In the genomic region with DNA sequence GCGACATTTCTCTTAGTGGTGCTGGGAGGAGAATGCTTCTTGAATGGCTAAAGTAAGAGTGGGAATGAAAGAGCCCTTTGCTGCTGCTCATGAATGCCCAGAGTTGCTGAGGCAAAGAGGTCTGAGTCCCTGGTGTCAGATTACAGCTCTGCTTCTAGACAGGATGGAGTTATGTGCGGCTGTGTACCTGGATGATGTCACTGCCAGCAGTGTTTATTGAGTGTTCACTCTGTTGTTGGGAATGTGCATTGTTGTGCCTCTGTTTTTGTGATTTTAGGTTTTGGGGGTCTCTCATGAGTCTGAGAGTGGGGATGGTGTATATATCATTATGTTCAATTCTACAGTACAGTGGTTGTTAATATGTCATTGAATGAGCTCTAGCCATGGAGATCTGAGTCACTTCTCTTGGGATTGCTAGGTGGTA, we compare ENCODE assay signal across 1 cellular context.
TF ChIP-seq lines count a peak whose summit lies in the region.

No MANE protein-coding gene starts in this region.

TF ChIP-seq in SK-N-SH, 30 proteins besides CTCF, POLR2A, EP300 and RAD21 (continued from another document):
- TF ChIP-seq PBX3 (IDR thresholded peaks at IDR 0.05) = peak; percentile 54; the same call in 1 of the 2 replicates
- no peak for TF ChIP-seq POLR2AphosphoS5 (IDR thresholded peaks at IDR 0.05; ENCODE audit: low read depth, low read length)
- TF ChIP-seq SIN3A (IDR thresholded peaks at IDR 0.05; ENCODE audit: borderline replicate concordance, low read depth, low read length) = no peak
- no peak for TF ChIP-seq ZBTB33 (IDR thresholded peaks at IDR 0.05; ENCODE audit: borderline replicate concordance, low read depth)
- TF ChIP-seq RCOR1 (IDR thresholded peaks at IDR 0.05; ENCODE audit: low read length) = no peak
- TF ChIP-seq SMC3 (IDR thresholded peaks at IDR 0.05; ENCODE audit: low read depth, low read length) = no peak
- no peak for TF ChIP-seq NRF1 (IDR thresholded peaks at IDR 0.05; ENCODE audit: low read depth, low read length)
- TF ChIP-seq FOSL2 (IDR thresholded peaks at IDR 0.05; ENCODE audit: borderline replicate concordance, low read depth) = peak; percentile 10; the same call in 1 of the 2 replicates
- TF ChIP-seq MXI1 (IDR thresholded peaks at IDR 0.05; ENCODE audit: low read depth, low read length) = no peak
- TF ChIP-seq RXRA (IDR thresholded peaks at IDR 0.05; ENCODE audit: borderline replicate concordance, low read depth) = no peak
